1 cellular context compared by ENCODE assay signal in the genomic region with DNA sequence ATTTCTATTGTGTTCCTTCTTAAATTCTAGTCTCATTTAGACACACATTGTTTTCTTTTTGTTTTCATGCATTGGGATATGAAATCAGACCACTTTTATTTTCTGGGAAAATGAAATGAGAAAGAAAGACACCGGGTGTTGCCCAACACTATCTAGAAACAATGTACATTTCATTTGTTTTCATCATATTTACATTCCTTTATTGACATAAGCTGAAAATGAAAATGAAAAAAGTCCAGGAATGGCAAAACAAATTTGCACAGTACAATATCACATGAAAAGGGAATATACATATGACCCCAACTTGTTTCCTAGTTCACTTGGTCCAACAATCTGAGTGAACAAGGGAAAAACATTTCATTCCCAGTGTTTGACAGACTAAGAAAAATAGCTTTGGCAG.
A peak's percentile ranks its signal among the peaks of the same experiment; 100 is the strongest.
TF ChIP-seq lines count a peak whose summit lies in the region.

No MANE protein-coding gene starts in this region.

TF ChIP-seq in HepG2, 621 proteins besides CTCF, POLR2A, EP300 and RAD21 (continued from another document and continues in another):
- TF ChIP-seq MXI1 (IDR thresholded peaks at IDR 0.05; ENCODE audit: borderline replicate concordance, low read depth, low read length) (no peak), ZIK1 (CRISPR knock-in tag; IDR thresholded peaks at IDR 0.05; ENCODE audit: borderline replicate concordance, low read depth) (no peak), NFE2L1 (CRISPR knock-in tag; IDR thresholded peaks at IDR 0.05; ENCODE audit: borderline replicate concordance) (no peak), ZNF652 (CRISPR knock-in tag; IDR thresholded peaks at IDR 0.05; ENCODE audit: borderline replicate concordance, low read depth) (no peak), PHF21A (CRISPR knock-in tag; IDR thresholded peaks at IDR 0.05) (no peak), ELF3 (CRISPR knock-in tag; IDR thresholded peaks at IDR 0.05) (0 out of 2 replicates have a peak, but pooled peaks have one; percentile 32), RARG (CRISPR knock-in tag; IDR thresholded peaks at IDR 0.05; ENCODE audit: low read depth) (no peak), ELF1 (CRISPR knock-in tag; IDR thresholded peaks at IDR 0.05) (no peak), JARID2 (CRISPR knock-in tag; IDR thresholded peaks at IDR 0.05; ENCODE audit: insufficient replicate concordance) (no peak), NONO (IDR thresholded peaks at IDR 0.05) (no peak), NONO (CRISPR knock-in tag; conservative IDR thresholded peaks at IDR 0.05) (no peak), HMG20A (CRISPR knock-in tag; IDR thresholded peaks at IDR 0.05; ENCODE audit: borderline replicate concordance) (peak; percentile 51; the same call in 1 of the 2 replicates), ZNF788 (CRISPR knock-in tag; IDR thresholded peaks at IDR 0.05; ENCODE audit: borderline replicate concordance) (no peak), HDAC1 (CRISPR knock-in tag; IDR thresholded peaks at IDR 0.05) (no peak), AGO2 (optimal IDR thresholded peaks at IDR 0.05; ENCODE audit: low read depth, low read length) (no peak), HNRNPH1 (optimal IDR thresholded peaks at IDR 0.05; ENCODE audit: low read depth, low read length) (no peak), ZNF550 (CRISPR knock-in tag; IDR thresholded peaks at IDR 0.05; ENCODE audit: borderline replicate concordance) (no peak), ZFP36L1 (CRISPR knock-in tag; IDR thresholded peaks at IDR 0.05) (no peak), ZBTB7A (CRISPR knock-in tag; IDR thresholded peaks at IDR 0.05) (no peak), ZNF766 (CRISPR knock-in tag; IDR thresholded peaks at IDR 0.05; ENCODE audit: borderline replicate concordance) (no peak), ZNF33B (CRISPR knock-in tag; IDR thresholded peaks at IDR 0.05) (no peak), ZC3H13 (CRISPR knock-in tag; IDR thresholded peaks at IDR 0.05) (no peak), CBX2 (IDR thresholded peaks at IDR 0.05; ENCODE audit: low read depth, low read length) (no peak), CBX2 (CRISPR knock-in tag; IDR thresholded peaks at IDR 0.05; ENCODE audit: low read depth) (no peak), ZNF546 (CRISPR knock-in tag; conservative IDR thresholded peaks at IDR 0.05) (no peak), TAF15 (IDR thresholded peaks at IDR 0.05; ENCODE audit: low read depth, low read length, poor library complexity, severe bottlenecking) (no peak), YEATS4 (CRISPR knock-in tag; IDR thresholded peaks at IDR 0.05; ENCODE audit: borderline replicate concordance) (no peak), TBL1XR1 (IDR thresholded peaks at IDR 0.05; ENCODE audit: borderline replicate concordance, low read length, partially characterized antibody) (peak; percentile 19), MEF2D (CRISPR knock-in tag; IDR thresholded peaks at IDR 0.05) (no peak), PHF5A (CRISPR knock-in tag; IDR thresholded peaks at IDR 0.05; ENCODE audit: low read depth, unreplicated experiment) (no peak), HOXA5 (CRISPR knock-in tag; IDR thresholded peaks at IDR 0.05) (no peak), ZNF761 (CRISPR knock-in tag; conservative IDR thresholded peaks at IDR 0.05) (no peak)
- TF ChIP-seq, protein P1, sequence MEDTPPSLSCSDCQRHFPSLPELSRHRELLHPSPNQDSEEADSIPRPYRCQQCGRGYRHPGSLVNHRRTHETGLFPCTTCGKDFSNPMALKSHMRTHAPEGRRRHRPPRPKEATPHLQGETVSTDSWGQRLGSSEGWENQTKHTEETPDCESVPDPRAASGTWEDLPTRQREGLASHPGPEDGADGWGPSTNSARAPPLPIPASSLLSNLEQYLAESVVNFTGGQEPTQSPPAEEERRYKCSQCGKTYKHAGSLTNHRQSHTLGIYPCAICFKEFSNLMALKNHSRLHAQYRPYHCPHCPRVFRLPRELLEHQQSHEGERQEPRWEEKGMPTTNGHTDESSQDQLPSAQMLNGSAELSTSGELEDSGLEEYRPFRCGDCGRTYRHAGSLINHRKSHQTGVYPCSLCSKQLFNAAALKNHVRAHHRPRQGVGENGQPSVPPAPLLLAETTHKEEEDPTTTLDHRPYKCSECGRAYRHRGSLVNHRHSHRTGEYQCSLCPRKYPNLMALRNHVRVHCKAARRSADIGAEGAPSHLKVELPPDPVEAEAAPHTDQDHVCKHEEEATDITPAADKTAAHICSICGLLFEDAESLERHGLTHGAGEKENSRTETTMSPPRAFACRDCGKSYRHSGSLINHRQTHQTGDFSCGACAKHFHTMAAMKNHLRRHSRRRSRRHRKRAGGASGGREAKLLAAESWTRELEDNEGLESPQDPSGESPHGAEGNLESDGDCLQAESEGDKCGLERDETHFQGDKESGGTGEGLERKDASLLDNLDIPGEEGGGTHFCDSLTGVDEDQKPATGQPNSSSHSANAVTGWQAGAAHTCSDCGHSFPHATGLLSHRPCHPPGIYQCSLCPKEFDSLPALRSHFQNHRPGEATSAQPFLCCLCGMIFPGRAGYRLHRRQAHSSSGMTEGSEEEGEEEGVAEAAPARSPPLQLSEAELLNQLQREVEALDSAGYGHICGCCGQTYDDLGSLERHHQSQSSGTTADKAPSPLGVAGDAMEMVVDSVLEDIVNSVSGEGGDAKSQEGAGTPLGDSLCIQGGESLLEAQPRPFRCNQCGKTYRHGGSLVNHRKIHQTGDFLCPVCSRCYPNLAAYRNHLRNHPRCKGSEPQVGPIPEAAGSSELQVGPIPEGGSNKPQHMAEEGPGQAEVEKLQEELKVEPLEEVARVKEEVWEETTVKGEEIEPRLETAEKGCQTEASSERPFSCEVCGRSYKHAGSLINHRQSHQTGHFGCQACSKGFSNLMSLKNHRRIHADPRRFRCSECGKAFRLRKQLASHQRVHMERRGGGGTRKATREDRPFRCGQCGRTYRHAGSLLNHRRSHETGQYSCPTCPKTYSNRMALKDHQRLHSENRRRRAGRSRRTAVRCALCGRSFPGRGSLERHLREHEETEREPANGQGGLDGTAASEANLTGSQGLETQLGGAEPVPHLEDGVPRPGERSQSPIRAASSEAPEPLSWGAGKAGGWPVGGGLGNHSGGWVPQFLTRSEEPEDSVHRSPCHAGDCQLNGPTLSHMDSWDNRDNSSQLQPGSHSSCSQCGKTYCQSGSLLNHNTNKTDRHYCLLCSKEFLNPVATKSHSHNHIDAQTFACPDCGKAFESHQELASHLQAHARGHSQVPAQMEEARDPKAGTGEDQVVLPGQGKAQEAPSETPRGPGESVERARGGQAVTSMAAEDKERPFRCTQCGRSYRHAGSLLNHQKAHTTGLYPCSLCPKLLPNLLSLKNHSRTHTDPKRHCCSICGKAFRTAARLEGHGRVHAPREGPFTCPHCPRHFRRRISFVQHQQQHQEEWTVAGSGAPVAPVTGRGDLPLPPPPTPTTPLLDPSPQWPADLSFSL (CRISPR knock-in tag; IDR thresholded peaks at IDR 0.05) = no peak
- TF ChIP-seq, protein P2, sequence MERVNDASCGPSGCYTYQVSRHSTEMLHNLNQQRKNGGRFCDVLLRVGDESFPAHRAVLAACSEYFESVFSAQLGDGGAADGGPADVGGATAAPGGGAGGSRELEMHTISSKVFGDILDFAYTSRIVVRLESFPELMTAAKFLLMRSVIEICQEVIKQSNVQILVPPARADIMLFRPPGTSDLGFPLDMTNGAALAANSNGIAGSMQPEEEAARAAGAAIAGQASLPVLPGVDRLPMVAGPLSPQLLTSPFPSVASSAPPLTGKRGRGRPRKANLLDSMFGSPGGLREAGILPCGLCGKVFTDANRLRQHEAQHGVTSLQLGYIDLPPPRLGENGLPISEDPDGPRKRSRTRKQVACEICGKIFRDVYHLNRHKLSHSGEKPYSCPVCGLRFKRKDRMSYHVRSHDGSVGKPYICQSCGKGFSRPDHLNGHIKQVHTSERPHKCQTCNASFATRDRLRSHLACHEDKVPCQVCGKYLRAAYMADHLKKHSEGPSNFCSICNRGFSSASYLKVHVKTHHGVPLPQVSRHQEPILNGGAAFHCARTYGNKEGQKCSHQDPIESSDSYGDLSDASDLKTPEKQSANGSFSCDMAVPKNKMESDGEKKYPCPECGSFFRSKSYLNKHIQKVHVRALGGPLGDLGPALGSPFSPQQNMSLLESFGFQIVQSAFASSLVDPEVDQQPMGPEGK (CRISPR knock-in tag; IDR thresholded peaks at IDR 0.05) = no peak
- TF ChIP-seq, protein P3, sequence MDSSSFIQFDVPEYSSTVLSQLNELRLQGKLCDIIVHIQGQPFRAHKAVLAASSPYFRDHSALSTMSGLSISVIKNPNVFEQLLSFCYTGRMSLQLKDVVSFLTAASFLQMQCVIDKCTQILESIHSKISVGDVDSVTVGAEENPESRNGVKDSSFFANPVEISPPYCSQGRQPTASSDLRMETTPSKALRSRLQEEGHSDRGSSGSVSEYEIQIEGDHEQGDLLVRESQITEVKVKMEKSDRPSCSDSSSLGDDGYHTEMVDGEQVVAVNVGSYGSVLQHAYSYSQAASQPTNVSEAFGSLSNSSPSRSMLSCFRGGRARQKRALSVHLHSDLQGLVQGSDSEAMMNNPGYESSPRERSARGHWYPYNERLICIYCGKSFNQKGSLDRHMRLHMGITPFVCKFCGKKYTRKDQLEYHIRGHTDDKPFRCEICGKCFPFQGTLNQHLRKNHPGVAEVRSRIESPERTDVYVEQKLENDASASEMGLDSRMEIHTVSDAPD (CRISPR knock-in tag; IDR thresholded peaks at IDR 0.05) = no peak
- TF ChIP-seq, protein P4, sequence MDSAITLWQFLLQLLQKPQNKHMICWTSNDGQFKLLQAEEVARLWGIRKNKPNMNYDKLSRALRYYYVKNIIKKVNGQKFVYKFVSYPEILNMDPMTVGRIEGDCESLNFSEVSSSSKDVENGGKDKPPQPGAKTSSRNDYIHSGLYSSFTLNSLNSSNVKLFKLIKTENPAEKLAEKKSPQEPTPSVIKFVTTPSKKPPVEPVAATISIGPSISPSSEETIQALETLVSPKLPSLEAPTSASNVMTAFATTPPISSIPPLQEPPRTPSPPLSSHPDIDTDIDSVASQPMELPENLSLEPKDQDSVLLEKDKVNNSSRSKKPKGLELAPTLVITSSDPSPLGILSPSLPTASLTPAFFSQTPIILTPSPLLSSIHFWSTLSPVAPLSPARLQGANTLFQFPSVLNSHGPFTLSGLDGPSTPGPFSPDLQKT (CRISPR knock-in tag; IDR thresholded peaks at IDR 0.05; ENCODE audit: borderline replicate concordance) = no peak
- TF ChIP-seq, protein P5, sequence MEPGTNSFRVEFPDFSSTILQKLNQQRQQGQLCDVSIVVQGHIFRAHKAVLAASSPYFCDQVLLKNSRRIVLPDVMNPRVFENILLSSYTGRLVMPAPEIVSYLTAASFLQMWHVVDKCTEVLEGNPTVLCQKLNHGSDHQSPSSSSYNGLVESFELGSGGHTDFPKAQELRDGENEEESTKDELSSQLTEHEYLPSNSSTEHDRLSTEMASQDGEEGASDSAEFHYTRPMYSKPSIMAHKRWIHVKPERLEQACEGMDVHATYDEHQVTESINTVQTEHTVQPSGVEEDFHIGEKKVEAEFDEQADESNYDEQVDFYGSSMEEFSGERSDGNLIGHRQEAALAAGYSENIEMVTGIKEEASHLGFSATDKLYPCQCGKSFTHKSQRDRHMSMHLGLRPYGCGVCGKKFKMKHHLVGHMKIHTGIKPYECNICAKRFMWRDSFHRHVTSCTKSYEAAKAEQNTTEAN (CRISPR knock-in tag; conservative IDR thresholded peaks at IDR 0.05) = no peak
- TF ChIP-seq, protein P6, sequence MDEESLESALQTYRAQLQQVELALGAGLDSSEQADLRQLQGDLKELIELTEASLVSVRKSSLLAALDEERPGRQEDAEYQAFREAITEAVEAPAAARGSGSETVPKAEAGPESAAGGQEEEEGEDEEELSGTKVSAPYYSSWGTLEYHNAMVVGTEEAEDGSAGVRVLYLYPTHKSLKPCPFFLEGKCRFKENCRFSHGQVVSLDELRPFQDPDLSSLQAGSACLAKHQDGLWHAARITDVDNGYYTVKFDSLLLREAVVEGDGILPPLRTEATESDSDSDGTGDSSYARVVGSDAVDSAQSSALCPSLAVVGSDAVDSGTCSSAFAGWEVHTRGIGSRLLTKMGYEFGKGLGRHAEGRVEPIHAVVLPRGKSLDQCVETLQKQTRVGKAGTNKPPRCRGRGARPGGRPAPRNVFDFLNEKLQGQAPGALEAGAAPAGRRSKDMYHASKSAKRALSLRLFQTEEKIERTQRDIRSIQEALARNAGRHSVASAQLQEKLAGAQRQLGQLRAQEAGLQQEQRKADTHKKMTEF (CRISPR knock-in tag; IDR thresholded peaks at IDR 0.05) = 0 out of 2 replicates have a peak, but pooled peaks have one; percentile 44
- TF ChIP-seq, protein P7, sequence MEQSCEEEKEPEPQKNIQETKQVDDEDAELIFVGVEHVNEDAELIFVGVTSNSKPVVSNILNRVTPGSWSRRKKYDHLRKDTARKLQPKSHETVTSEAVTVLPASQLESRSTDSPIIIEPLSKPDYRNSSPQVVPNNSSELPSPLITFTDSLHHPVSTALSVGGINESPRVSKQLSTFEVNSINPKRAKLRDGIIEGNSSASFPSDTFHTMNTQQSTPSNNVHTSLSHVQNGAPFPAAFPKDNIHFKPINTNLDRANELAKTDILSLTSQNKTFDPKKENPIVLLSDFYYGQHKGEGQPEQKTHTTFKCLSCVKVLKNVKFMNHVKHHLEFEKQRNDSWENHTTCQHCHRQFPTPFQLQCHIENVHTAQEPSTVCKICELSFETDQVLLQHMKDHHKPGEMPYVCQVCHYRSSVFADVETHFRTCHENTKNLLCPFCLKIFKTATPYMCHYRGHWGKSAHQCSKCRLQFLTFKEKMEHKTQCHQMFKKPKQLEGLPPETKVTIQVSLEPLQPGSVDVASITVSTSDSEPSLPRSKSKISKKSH (CRISPR knock-in tag; IDR thresholded peaks at IDR 0.05; ENCODE audit: borderline replicate concordance) = no peak
- TF ChIP-seq, protein P8, sequence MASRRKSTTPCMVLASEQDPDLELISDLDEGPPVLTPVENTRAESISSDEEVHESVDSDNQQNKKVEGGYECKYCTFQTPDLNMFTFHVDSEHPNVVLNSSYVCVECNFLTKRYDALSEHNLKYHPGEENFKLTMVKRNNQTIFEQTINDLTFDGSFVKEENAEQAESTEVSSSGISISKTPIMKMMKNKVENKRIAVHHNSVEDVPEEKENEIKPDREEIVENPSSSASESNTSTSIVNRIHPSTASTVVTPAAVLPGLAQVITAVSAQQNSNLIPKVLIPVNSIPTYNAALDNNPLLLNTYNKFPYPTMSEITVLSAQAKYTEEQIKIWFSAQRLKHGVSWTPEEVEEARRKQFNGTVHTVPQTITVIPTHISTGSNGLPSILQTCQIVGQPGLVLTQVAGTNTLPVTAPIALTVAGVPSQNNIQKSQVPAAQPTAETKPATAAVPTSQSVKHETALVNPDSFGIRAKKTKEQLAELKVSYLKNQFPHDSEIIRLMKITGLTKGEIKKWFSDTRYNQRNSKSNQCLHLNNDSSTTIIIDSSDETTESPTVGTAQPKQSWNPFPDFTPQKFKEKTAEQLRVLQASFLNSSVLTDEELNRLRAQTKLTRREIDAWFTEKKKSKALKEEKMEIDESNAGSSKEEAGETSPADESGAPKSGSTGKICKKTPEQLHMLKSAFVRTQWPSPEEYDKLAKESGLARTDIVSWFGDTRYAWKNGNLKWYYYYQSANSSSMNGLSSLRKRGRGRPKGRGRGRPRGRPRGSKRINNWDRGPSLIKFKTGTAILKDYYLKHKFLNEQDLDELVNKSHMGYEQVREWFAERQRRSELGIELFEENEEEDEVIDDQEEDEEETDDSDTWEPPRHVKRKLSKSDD (CRISPR knock-in tag; IDR thresholded peaks at IDR 0.05; ENCODE audit: low read depth) = no peak
